Comparison of ENCODE assay signal across 26 cellular contexts in genomic region chr9:76644647-76645250, GRCh38.
"Had no signal": no experiment of that assay in that cellular context is flagged by ENCODE, and none has a peak within 500 bp of the region (broad histone marks: within the 10 kb centered on the region; RNA-seq: fewer than 3 reads in every experiment).

No MANE protein-coding gene starts in this region.

- ATAC-seq: left cardiac atrium; left lung; naive thymus-derived CD4-positive, alpha-beta T cell; natural killer cell treated with Interleukin-12 subunit alpha and Interleukin-12 subunit beta and Interleukin-15 and Interleukin-18, amount 100 ng/mL, for 72 hours; psoas muscle; sciatic nerve; stimulated activated effector memory CD8-positive, alpha-beta T cell treated with anti-CD3 and anti-CD28 coated beads, Interleukin-12 subunit alpha, Interleukin-12 subunit beta, amount 100 ng/mL, for 72 hours had no signal

- DNase-seq: hippocampal formation; kidney glomerular epithelial cell; left cardiac atrium; left lung; mesendoderm; naive thymus-derived CD4-positive, alpha-beta T cell; nucleus accumbens; pancreas; psoas muscle; stimulated activated CD4-positive, alpha-beta T cell treated with anti-CD3 and anti-CD28 coated beads, Interleukin-12 subunit alpha, Interleukin-12 subunit beta, amount 100 ng/mL, for 4 hours; stimulated activated CD4-positive, alpha-beta T cell treated with anti-CD3 and anti-CD28 coated beads, Interleukin-15, amount 100 ng/mL, for 24 hours; stimulated activated CD4-positive, alpha-beta T cell treated with anti-CD3 and anti-CD28 coated beads, Interleukin-4, amount 100 ng/mL, for 24 hours; stimulated activated naive CD4-positive, alpha-beta T cell; tibial artery; uterus had no signal

- H3K4me3 ChIP-seq: left lung, lung, pancreas, psoas muscle, skin epidermis, suprapubic skin, thoracic aorta, tibial artery, uterus had no signal

- H3K27ac ChIP-seq: pancreas, psoas muscle, suprapubic skin, thoracic aorta, tibial artery, uterus had no signal

- H3K36me3 Mint-ChIP-seq: mesothelial cell of epicardium; naive thymus-derived CD4-positive, alpha-beta T cell; natural killer cell treated with Interleukin-12 subunit alpha and Interleukin-12 subunit beta and Interleukin-15 and Interleukin-18, amount 100 ng/mL, for 72 hours; stimulated activated effector memory CD8-positive, alpha-beta T cell treated with anti-CD3 and anti-CD28 coated beads, Interleukin-12 subunit alpha, Interleukin-12 subunit beta, amount 100 ng/mL, for 72 hours; type B pancreatic cell had no signal

- H3K4me1 ChIP-seq: pancreas, psoas muscle, suprapubic skin, uterus had no signal

- H3K27me3 ChIP-seq: left lung, pancreas, suprapubic skin, tibial artery, uterus had no signal

- H3K27ac Mint-ChIP-seq: mesothelial cell of epicardium; naive thymus-derived CD4-positive, alpha-beta T cell; stimulated activated effector memory CD8-positive, alpha-beta T cell treated with anti-CD3 and anti-CD28 coated beads, Interleukin-12 subunit alpha, Interleukin-12 subunit beta, amount 100 ng/mL, for 72 hours; stimulated activated naive CD8-positive, alpha-beta T cell treated with anti-CD3 and anti-CD28 coated beads, Interleukin-15, Interleukin-2, amounts not matched to agents 100 ng/mL and 50 ng/mL, for 24 hours had no signal

- FAIRE-seq: keratinocyte, pancreas had no signal

- H3K9me3 ChIP-seq: left lung, pancreas, psoas muscle, suprapubic skin, thoracic aorta, tibial artery, uterus had no signal

- H3K9me3 Mint-ChIP-seq: mesothelial cell of epicardium; natural killer cell treated with Interleukin-12 subunit alpha and Interleukin-12 subunit beta and Interleukin-15 and Interleukin-18, amount 100 ng/mL, for 72 hours; stimulated activated effector memory CD8-positive, alpha-beta T cell treated with anti-CD3 and anti-CD28 coated beads, Interleukin-12 subunit alpha, Interleukin-12 subunit beta, amount 100 ng/mL, for 72 hours; stimulated activated naive CD8-positive, alpha-beta T cell treated with anti-CD3 and anti-CD28 coated beads, Interleukin-15, Interleukin-2, amounts not matched to agents 100 ng/mL and 50 ng/mL, for 24 hours; type B pancreatic cell had no signal

- H3K27me3 Mint-ChIP-seq: stimulated activated naive CD8-positive, alpha-beta T cell treated with anti-CD3 and anti-CD28 coated beads, Interleukin-15, Interleukin-2, amounts not matched to agents 100 ng/mL and 50 ng/mL, for 24 hours; type B pancreatic cell had no signal

- H3K4me1 Mint-ChIP-seq: stimulated activated effector memory CD8-positive, alpha-beta T cell treated with anti-CD3 and anti-CD28 coated beads, Interleukin-12 subunit alpha, Interleukin-12 subunit beta, amount 100 ng/mL, for 72 hours had no signal

- H3K4me3 Mint-ChIP-seq: mesothelial cell of epicardium; naive thymus-derived CD4-positive, alpha-beta T cell; natural killer cell treated with Interleukin-12 subunit alpha and Interleukin-12 subunit beta and Interleukin-15 and Interleukin-18, amount 100 ng/mL, for 72 hours; stimulated activated effector memory CD8-positive, alpha-beta T cell treated with anti-CD3 and anti-CD28 coated beads, Interleukin-12 subunit alpha, Interleukin-12 subunit beta, amount 100 ng/mL, for 72 hours; stimulated activated naive CD8-positive, alpha-beta T cell treated with anti-CD3 and anti-CD28 coated beads, Interleukin-15, Interleukin-2, amounts not matched to agents 100 ng/mL and 50 ng/mL, for 24 hours; type B pancreatic cell had no signal

- H3K36me3 ChIP-seq: left lung, pancreas, suprapubic skin, uterus had no signal
